ENCODE assay signal across 37 cellular contexts in genomic region chr7:132528695-132529094, GRCh38. TPM values are rescaled to one million over a fixed set of nuclear protein-coding genes. Genes with fewer than 3 reads are reported as not detected.
"Had no signal": no experiment of that assay in that cellular context is flagged by ENCODE, and none has a peak within 500 bp of the region (broad histone marks: within the 10 kb centered on the region; RNA-seq: fewer than 3 reads in every experiment).

No MANE protein-coding gene starts in this region.

- H2AFZ ChIP-seq: PC-9 had no signal

- H3K9me3 Mint-ChIP-seq: activated naive CD4-positive, alpha-beta T cell treated with anti-CD3 and anti-CD28 coated beads for 36 hours; central memory CD8-positive, alpha-beta T cell; IgD-negative memory B cell; WTC11 had no signal

- H3K27ac ChIP-seq: ascending aorta, cardiac muscle cell, PC-9 had no signal

- H3K27me3 ChIP-seq: ascending aorta, cardiac muscle cell, MG63 had no signal

- H3K4me2 ChIP-seq: PC-9 had no signal

- H3K27me3 Mint-ChIP-seq: activated CD8-positive, alpha-beta memory T cell treated with anti-CD3 and anti-CD28 coated beads, Interleukin-2, amount 10 ng/mL, durations not matched to agents 7 days and 5 days; activated naive CD8-positive, alpha-beta T cell had no signal

- ATAC-seq: activated CD4-positive, CD25-positive, alpha-beta regulatory T cell treated with anti-CD3 and anti-CD28 coated beads, Interleukin-2, amount 50 U/mL, for 24 hours; activated CD8-positive, alpha-beta memory T cell treated with anti-CD3 and anti-CD28 coated beads, Interleukin-2, amount 10 ng/mL, durations not matched to agents 7 days and 5 days; WTC11 had no signal

- DNase-seq: activated CD4-positive, alpha-beta memory T cell treated with anti-CD3 and anti-CD28 coated beads, Interleukin-2, amount 10 ng/mL, durations not matched to agents 7 days and 5 days; activated CD4-positive, alpha-beta T cell treated with anti-CD3 and anti-CD28 coated beads for 4 hours; activated CD4-positive, alpha-beta T cell treated with anti-CD3 and anti-CD28 coated beads, Interleukin-2, amount 50 U/mL, for 1 hour; activated CD8-positive, alpha-beta memory T cell treated with anti-CD3 and anti-CD28 coated beads for 24 hours; activated CD8-positive, alpha-beta memory T cell treated with anti-CD3 and anti-CD28 coated beads, Interleukin-2, amount 10 ng/mL, durations not matched to agents 7 days and 5 days; activated CD8-positive, alpha-beta memory T cell treated with anti-CD3 and anti-CD28 coated beads, Interleukin-2, amount 50 U/mL, for 48 hours; activated gamma-delta T cell; activated naive CD4-positive, alpha-beta T cell treated with anti-CD3 and anti-CD28 coated beads for 36 hours; activated T-cell treated with anti-CD3 and anti-CD28 coated beads, Interleukin-2, amount 50 U/mL, for 48 hours; amygdala; Karpas-422; KBM-7; MG63; NCI-H1048; NCI-H1105 treated with DMSO at 0.1 percent for 48 hours; NCI-H1436; NCI-H1694; NCI-H1930; NCI-H2081 treated with DMSO at 0.1 percent for 48 hours; NCI-H226; NCI-H446 treated with DMSO at 0.1 percent for 48 hours; NCI-H524; NCI-H69; NK-92 treated with Interleukin-12 subunit alpha and Interleukin-12 subunit beta, amount 100 ng/mL, for 24 hours; PC-9; Right ventricle myocardium superior; SW 1271; T-helper 1 cell; T1000 had no signal

- H3K9me3 ChIP-seq: ascending aorta, MG63 had no signal

- H3K27ac Mint-ChIP-seq: activated CD4-positive, alpha-beta memory T cell treated with anti-CD3 and anti-CD28 coated beads, Interleukin-2, amount 10 ng/mL, durations not matched to agents 7 days and 5 days; activated CD8-positive, alpha-beta memory T cell treated with anti-CD3 and anti-CD28 coated beads, Interleukin-2, amount 10 ng/mL, durations not matched to agents 7 days and 5 days; activated naive CD4-positive, alpha-beta T cell treated with anti-CD3 and anti-CD28 coated beads for 36 hours; activated naive CD8-positive, alpha-beta T cell; IgD-negative memory B cell; WTC11 had no signal

- H3K4me3 ChIP-seq: ascending aorta, cardiac muscle cell, MG63, PC-9 had no signal

- H3K4me1 Mint-ChIP-seq: central memory CD8-positive, alpha-beta T cell had no signal

- H3K36me3 ChIP-seq: ascending aorta, cardiac muscle cell, MG63 had no signal

- H3K4me3 Mint-ChIP-seq: activated CD4-positive, alpha-beta memory T cell treated with anti-CD3 and anti-CD28 coated beads, Interleukin-2, amount 10 ng/mL, durations not matched to agents 7 days and 5 days; activated CD8-positive, alpha-beta memory T cell treated with anti-CD3 and anti-CD28 coated beads, Interleukin-2, amount 10 ng/mL, durations not matched to agents 7 days and 5 days; activated naive CD4-positive, alpha-beta T cell treated with anti-CD3 and anti-CD28 coated beads for 36 hours; activated naive CD8-positive, alpha-beta T cell; central memory CD8-positive, alpha-beta T cell; IgD-negative memory B cell; WTC11 had no signal

- H3K4me1 ChIP-seq: ascending aorta had no signal

- H3K36me3 Mint-ChIP-seq: activated CD8-positive, alpha-beta memory T cell treated with anti-CD3 and anti-CD28 coated beads, Interleukin-2, amount 10 ng/mL, durations not matched to agents 7 days and 5 days; activated naive CD8-positive, alpha-beta T cell; WTC11 had no signal

RNA-seq across cellular contexts. Expression of gene PLXNA4, which starts 47.6 kb away (rescaled TPM):
- total RNA-seq: OCI-LY7 had no signal
- polyA plus RNA-seq: IgD-negative memory B cell had no signal
